In genomic region chr7:139698879-139699278, GRCh38 we compare ENCODE assay signal across 10 cellular contexts.
"Had no signal": no experiment of that assay in that cellular context is flagged by ENCODE, and none has a peak within 500 bp of the region (broad histone marks: within the 10 kb centered on the region; RNA-seq: fewer than 3 reads in every experiment).

No MANE protein-coding gene starts in this region.

- DNase-seq: activated CD4-positive, alpha-beta memory T cell treated with anti-CD3 and anti-CD28 coated beads, Interleukin-2, amount 10 ng/mL, durations not matched to agents 7 days and 5 days; activated naive CD4-positive, alpha-beta T cell treated with Interleukin-2 at 50 U/mL for 16 hours; activated T-cell treated with anti-CD3 and anti-CD28 coated beads, Interleukin-2, amount 50 U/mL, for 72 hours; central memory CD4-positive, alpha-beta T cell; effector memory CD8-positive, alpha-beta T cell; left ventricle myocardium inferior; mesendoderm had no signal

- H3K36me3 ChIP-seq: gastroesophageal sphincter had no signal

- H3K27me3 ChIP-seq: gastroesophageal sphincter, tibial nerve had no signal

- H3K27ac ChIP-seq: gastroesophageal sphincter, skin epidermis, tibial nerve had no signal

- H3K9me3 ChIP-seq: gastroesophageal sphincter, left ventricle myocardium inferior, tibial nerve had no signal

- H3K4me3 ChIP-seq: gastroesophageal sphincter, left ventricle myocardium inferior, skin epidermis, tibial nerve had no signal
